1 cellular context compared by ENCODE assay signal in genomic region chr1:39652534-39652933, GRCh38.
TF ChIP-seq lines count a peak whose summit lies in the region.

No MANE protein-coding gene starts in this region.

TF ChIP-seq in HepG2, 621 proteins besides CTCF, POLR2A, EP300 and RAD21:
- TF ChIP-seq RFXANK (CRISPR knock-in tag; IDR thresholded peaks at IDR 0.05) (no peak), ZNF891 (CRISPR knock-in tag; IDR thresholded peaks at IDR 0.05) (no peak), PRDM10 (CRISPR knock-in tag; IDR thresholded peaks at IDR 0.05; ENCODE audit: low read depth) (no peak), TARDBP (CRISPR knock-in tag; IDR thresholded peaks at IDR 0.05) (no peak), SP4 (CRISPR knock-in tag; IDR thresholded peaks at IDR 0.05) (no peak), ATM (IDR thresholded peaks at IDR 0.05; ENCODE audit: borderline replicate concordance) (no peak), ZMAT5 (CRISPR knock-in tag; IDR thresholded peaks at IDR 0.05; ENCODE audit: borderline replicate concordance, low read depth) (no peak), TCF7L2 (IDR thresholded peaks at IDR 0.05; ENCODE audit: low read depth, low read length) (no peak), SKIL (CRISPR knock-in tag; IDR thresholded peaks at IDR 0.05; ENCODE audit: borderline replicate concordance) (no peak), TIGD3 (CRISPR knock-in tag; IDR thresholded peaks at IDR 0.05; ENCODE audit: borderline replicate concordance) (no peak), KAT7 (CRISPR knock-in tag; IDR thresholded peaks at IDR 0.05; ENCODE audit: borderline replicate concordance) (no peak), ZNF362 (CRISPR knock-in tag; IDR thresholded peaks at IDR 0.05; ENCODE audit: borderline replicate concordance) (no peak), IKZF4 (CRISPR knock-in tag; IDR thresholded peaks at IDR 0.05; ENCODE audit: borderline replicate concordance, low read depth, not compliant biosample characterization) (no peak)
TF ChIP-seq in HepG2: peak in this region for 0.
